Comparison of ENCODE assay signal across 13 cellular contexts in genomic region chr12:24661657-24662096, GRCh38.
A peak's percentile ranks its signal among the peaks of the same experiment; 100 is the strongest.
DNase-seq lines count a peak whose midpoint lies in the region; ATAC-seq and TF ChIP-seq lines count a peak whose summit lies in the region.
"Had no signal": no experiment of that assay in that cellular context is flagged by ENCODE, and none has a peak within 500 bp of the region (broad histone marks: within the 10 kb centered on the region; RNA-seq: fewer than 3 reads in every experiment).

No MANE protein-coding gene starts in this region.

- TF ChIP-seq CTCF in NB4 (IDR thresholded peaks at IDR 0.05; ENCODE audit: low read depth, low read length) (peak; percentile 5), epithelial cell of proximal tubule (conservative IDR thresholded peaks at IDR 0.05; ENCODE audit: low read depth, low read length) (peak; percentile 16)

- no peak for TF ChIP-seq POLR2A in NB4 (IDR thresholded peaks at IDR 0.05; ENCODE audit: extremely low read depth, insufficient read length)

- ATAC-seq in HG02840 (IDR thresholded peaks at IDR 0.05; ENCODE audit: low FRiP score, unreplicated experiment): no peak
- ATAC-seq: left colon, T-helper 17 cell had no signal

- no peak overlapping the region for H3K4me3 ChIP-seq in NB4 (ENCODE audit: low read depth, low read length)
- H3K4me3 ChIP-seq in epithelial cell of proximal tubule (ENCODE audit: low read depth, low read length): no peak overlapping the region

- DNase-seq in AML-193 (lab: John Stamatoyannopoulos, UW) (peak; percentile 36 to 37), NB4 (ENCODE audit: low read depth) (peak; percentile 54), epithelial cell of proximal tubule (ENCODE audit: low read depth) (peak; percentile 83), myocyte (ENCODE audit: low read depth) (peak; percentile 47), NCI-H1694 (lab: John Stamatoyannopoulos, UW) (no peak), activated gamma-delta T cell treated with Interleukin-2 at 50 U/mL for 16 hours (no peak), NCI-H526 treated with DMSO at 0.1 percent for 48 hours (lab: John Stamatoyannopoulos, UW) (no peak)
- DNase-seq: activated T-cell treated with anti-CD3 and anti-CD28 coated beads, Interleukin-2, amount 50 U/mL, for 1 hour; COR-L47; left colon; NCI-H446 treated with DMSO at 0.1 percent for 48 hours; T-helper 17 cell had no signal

Comparison
In these comparisons a context has a peak if more than half of its experiments do, and no peak if none do; other contexts are left out.
1. DNase-seq: peak in AML-193 (2 of 2), NB4 (single experiment), epithelial cell of proximal tubule (single experiment) and myocyte (single experiment); none in NCI-H1694 (single experiment), activated gamma-delta T cell treated with Interleukin-2 at 50 U/mL for 16 hours (single experiment) and NCI-H526 treated with DMSO at 0.1 percent for 48 hours (single experiment).